9 cellular contexts compared by ENCODE assay signal in genomic region chr12:6542209-6543009, GRCh38. TPM values are rescaled to one million over a fixed set of nuclear protein-coding genes. Genes with fewer than 3 reads are reported as not detected.
DNase-seq lines count a peak whose midpoint lies in the region; ATAC-seq lines count a peak whose summit lies in the region.
"Had no signal": no experiment of that assay in that cellular context is flagged by ENCODE, and none has a peak within 500 bp of the region (broad histone marks: within the 10 kb centered on the region; RNA-seq: fewer than 3 reads in every experiment).

No MANE protein-coding gene starts in this region.

- H3K4me1 ChIP-seq in CD4-positive, CD25-positive, alpha-beta regulatory T cell (ENCODE audit: control insufficient read depth, insufficient read depth, low read length, poor library complexity, severe bottlenecking), result peaks cover 39% of the 10 kb centered on the region
- H3K4me1 ChIP-seq in HUES6 (ENCODE audit: control insufficient read depth, insufficient read depth, low read length), result peaks cover 28% of the 10 kb centered on the region

- H3K4me3 ChIP-seq in CD4-positive, CD25-positive, alpha-beta regulatory T cell (ENCODE audit: low read depth, low read length), result no peak overlapping the region
- no peak overlapping the region for H3K4me3 ChIP-seq in HUES6 (ENCODE audit: low read depth, low read length)

- peak overlapping the region in 3 of 4 donors; percentile 24 to 78 (median 69) for H3K4me3 Mint-ChIP-seq in CD4-positive, CD25-positive, alpha-beta regulatory T cell
- no peak overlapping the region for H3K4me3 Mint-ChIP-seq in naive thymus-derived CD8-positive, alpha-beta T cell

- peaks cover 16% of the 10 kb centered on the region for H3K36me3 Mint-ChIP-seq in CD4-positive, CD25-positive, alpha-beta regulatory T cell
- H3K36me3 Mint-ChIP-seq in naive thymus-derived CD8-positive, alpha-beta T cell, result peaks cover 0 to 44% (median 8%) of the 10 kb centered on the region in 3 donors

- H3K27ac Mint-ChIP-seq in CD4-positive, CD25-positive, alpha-beta regulatory T cell, result peak overlapping the region in 2 of 3 donors; percentile 61 to 93
- peak overlapping the region in 9 of 10 donors; percentile 40 to 84 (median 64) for H3K27ac Mint-ChIP-seq in naive thymus-derived CD8-positive, alpha-beta T cell

- no peaks in the 10 kb centered on the region for H3K9me3 ChIP-seq in CD4-positive, CD25-positive, alpha-beta regulatory T cell (ENCODE audit: control insufficient read depth in 2 of 2, low read length in 2 of 2)
- no peaks in the 10 kb centered on the region for H3K9me3 ChIP-seq in HUES6 (ENCODE audit: control insufficient read depth, insufficient read depth, low read depth, low read length)

- H3K27ac ChIP-seq in CD4-positive, CD25-positive, alpha-beta regulatory T cell (ENCODE audit: insufficient read depth, low read length, poor library complexity, severe bottlenecking), result peak overlapping the region; percentile 1
- H3K27ac ChIP-seq in HUES6 (ENCODE audit: low read depth, low read length), result no peak overlapping the region

- H3K27me3 Mint-ChIP-seq in CD4-positive, CD25-positive, alpha-beta regulatory T cell, result no peaks in the 10 kb centered on the region
- H3K27me3 Mint-ChIP-seq in naive thymus-derived CD8-positive, alpha-beta T cell, result no peaks in the 10 kb centered on the region

- peak in 1 of 3 donors; percentile 20 for DNase-seq in CD4-positive, CD25-positive, alpha-beta regulatory T cell
- peak; percentile 44 to 65 for DNase-seq in dermis microvascular lymphatic vessel endothelial cell (ENCODE audit: low read depth in 2 of 2)
- DNase-seq in naive thymus-derived CD8-positive, alpha-beta T cell, result no peak
- no peak for DNase-seq in stimulated activated CD4-positive, alpha-beta T cell treated with anti-CD3 and anti-CD28 coated beads, Interleukin-4, amount 100 ng/mL, for 1 hour
- no peak for DNase-seq in NCI-H128 (lab: John Stamatoyannopoulos, UW; ENCODE audit: unreplicated experiment)
- no peak for DNase-seq in OCI-M2 (lab: John Stamatoyannopoulos, UW; ENCODE audit: unreplicated experiment)
- DNase-seq: NCI-H1930 had no signal

- H3K4me1 Mint-ChIP-seq in CD4-positive, CD25-positive, alpha-beta regulatory T cell, result peaks cover 10 to 49% (median 21%) of the 10 kb centered on the region in 4 donors
- peaks cover 12 to 35% (median 28%) of the 10 kb centered on the region in 4 donors for H3K4me1 Mint-ChIP-seq in naive thymus-derived CD8-positive, alpha-beta T cell

- H3K9ac ChIP-seq in HUES6 (ENCODE audit: low read length), result peak overlapping the region; percentile 8

- H3K9me3 Mint-ChIP-seq in CD4-positive, CD25-positive, alpha-beta regulatory T cell, result no peaks in the 10 kb centered on the region
- no peaks in the 10 kb centered on the region for H3K9me3 Mint-ChIP-seq in naive thymus-derived CD8-positive, alpha-beta T cell

- POLR2A ChIA-PET in naive thymus-derived CD8-positive, alpha-beta T cell (lab: Charles Lee), result interaction anchor here (0.6 kb wide), 1 partner anchor 16 kb away, joined by 5 read pairs; no protein-coding TSS in a partner anchor

- peaks cover 31% of the 10 kb centered on the region for H3K36me3 ChIP-seq in CD4-positive, CD25-positive, alpha-beta regulatory T cell (ENCODE audit: control insufficient read depth, insufficient read depth, low read length)
- peaks cover 63% of the 10 kb centered on the region for H3K36me3 ChIP-seq in HUES6 (ENCODE audit: control insufficient read depth, insufficient read depth, low read length)

- ATAC-seq in CD4-positive, CD25-positive, alpha-beta regulatory T cell (ENCODE audit: low read depth in 2 of 2), result no peak
- peak in 1 of 2 donors; percentile 37 for ATAC-seq in naive thymus-derived CD8-positive, alpha-beta T cell
- no peak for ATAC-seq in GM18868 (IDR thresholded peaks at IDR 0.05; ENCODE audit: unreplicated experiment)

- H3K27me3 ChIP-seq in CD4-positive, CD25-positive, alpha-beta regulatory T cell (ENCODE audit: control insufficient read depth, insufficient read depth, low read length), result no peaks in the 10 kb centered on the region
- H3K27me3 ChIP-seq in HUES6 (ENCODE audit: control insufficient read depth, insufficient read depth, low read length), result no peaks in the 10 kb centered on the region

RNA-seq across cellular contexts. Expression of gene GAPDH, which starts 8.1 kb away (rescaled TPM):
- total RNA-seq in CD4-positive, CD25-positive, alpha-beta regulatory T cell, result 669 TPM
- polyA plus RNA-seq in CD4-positive, CD25-positive, alpha-beta regulatory T cell, result 1,000 to 10,000 TPM; 1,962 to 2,973 (median 2,405) TPM
- 4,334 and 4,542 TPM in 2 replicates for total RNA-seq in dermis microvascular lymphatic vessel endothelial cell
- total RNA-seq in naive thymus-derived CD8-positive, alpha-beta T cell, result 100 to 1,000 TPM; 355 to 363 TPM
- 1,000 to 10,000 TPM; 1,014 to 1,110 (median 1,062) TPM for polyA plus RNA-seq in naive thymus-derived CD8-positive, alpha-beta T cell

RNA-seq across cellular contexts. Expression of gene IFFO1, which starts 13.4 kb away (rescaled TPM):
- 46.6 TPM for total RNA-seq in CD4-positive, CD25-positive, alpha-beta regulatory T cell
- 10 to 100 TPM in 1 of 4 donors, 1 to 10 TPM in 3; 5.6 to 10.4 (median 8.3) TPM for polyA plus RNA-seq in CD4-positive, CD25-positive, alpha-beta regulatory T cell
- total RNA-seq in dermis microvascular lymphatic vessel endothelial cell, result 8.3 and 15.4 TPM in 2 replicates
- 10 to 100 TPM; 40.9 to 45.9 TPM for total RNA-seq in naive thymus-derived CD8-positive, alpha-beta T cell
- 10 to 100 TPM in 1 of 3 donors, 1 to 10 TPM in 2; 3.7 to 10.8 (median 4.4) TPM for polyA plus RNA-seq in naive thymus-derived CD8-positive, alpha-beta T cell

RNA-seq across cellular contexts. Expression of gene NOP2, which starts 25.7 kb away (rescaled TPM):
- 77.5 TPM for total RNA-seq in CD4-positive, CD25-positive, alpha-beta regulatory T cell
- polyA plus RNA-seq in CD4-positive, CD25-positive, alpha-beta regulatory T cell, result 10 to 100 TPM; 13.2 to 34.0 (median 22.5) TPM
- 10.4 and 13.4 TPM in 2 replicates for total RNA-seq in dermis microvascular lymphatic vessel endothelial cell
- 100 to 1,000 TPM in 1 of 2 experiments, 10 to 100 TPM in 1; 99.2 to 104 TPM for total RNA-seq in naive thymus-derived CD8-positive, alpha-beta T cell
- 10 to 100 TPM; 23.6 to 41.7 (median 24.7) TPM for polyA plus RNA-seq in naive thymus-derived CD8-positive, alpha-beta T cell

RNA-seq across cellular contexts. Expression of gene NCAPD2, which starts 48.5 kb away (rescaled TPM):
- total RNA-seq in CD4-positive, CD25-positive, alpha-beta regulatory T cell, result 32.8 TPM
- polyA plus RNA-seq in CD4-positive, CD25-positive, alpha-beta regulatory T cell, result 10 to 100 TPM; 21.5 to 29.1 (median 26.3) TPM
- total RNA-seq in dermis microvascular lymphatic vessel endothelial cell, result 22.3 and 52.6 TPM in 2 replicates
- 10 to 100 TPM; 40.4 to 46.3 TPM for total RNA-seq in naive thymus-derived CD8-positive, alpha-beta T cell
- 10 to 100 TPM; 24.7 to 45.3 (median 28.1) TPM for polyA plus RNA-seq in naive thymus-derived CD8-positive, alpha-beta T cell

RNA-seq across cellular contexts. Expression of gene MRPL51, which starts 49.3 kb away (rescaled TPM):
- total RNA-seq in CD4-positive, CD25-positive, alpha-beta regulatory T cell, result 40.5 TPM
- polyA plus RNA-seq in CD4-positive, CD25-positive, alpha-beta regulatory T cell, result 100 to 1,000 TPM; 243 to 372 (median 253) TPM
- total RNA-seq in dermis microvascular lymphatic vessel endothelial cell, result 70.5 and 106 TPM in 2 replicates
- 10 to 100 TPM; 71.6 to 77.3 TPM for total RNA-seq in naive thymus-derived CD8-positive, alpha-beta T cell
- 100 to 1,000 TPM; 220 to 230 (median 224) TPM for polyA plus RNA-seq in naive thymus-derived CD8-positive, alpha-beta T cell

Comparison
In these comparisons a context has a peak if more than half of its experiments do, and no peak if none do; other contexts are left out.
1. DNase-seq: peak in dermis microvascular lymphatic vessel endothelial cell (2 of 2); none in naive thymus-derived CD8-positive, alpha-beta T cell (0 of 10), stimulated activated CD4-positive, alpha-beta T cell treated with anti-CD3 and anti-CD28 coated beads, Interleukin-4, amount 100 ng/mL, for 1 hour (single experiment), NCI-H128 (single experiment) and OCI-M2 (single experiment).
2. H3K4me3 Mint-ChIP-seq: peak in CD4-positive, CD25-positive, alpha-beta regulatory T cell (3 of 4); none in naive thymus-derived CD8-positive, alpha-beta T cell (0 of 10).